In genomic region chr10:117248700-117249465, GRCh38 we compare ENCODE assay signal across 35 cellular contexts. TPM values are rescaled to one million over a fixed set of nuclear protein-coding genes. Genes with fewer than 3 reads are reported as not detected.
DNase-seq lines count a peak whose midpoint lies in the region; ATAC-seq and TF ChIP-seq lines count a peak whose summit lies in the region.
"Had no signal": no experiment of that assay in that cellular context is flagged by ENCODE, and none has a peak within 500 bp of the region (broad histone marks: within the 10 kb centered on the region; RNA-seq: fewer than 3 reads in every experiment).

No MANE protein-coding gene starts in this region.

- no peak overlapping the region for H3K23ac ChIP-seq in neuronal stem cell (ENCODE audit: low read depth, low read length, poor library complexity)

- ATAC-seq in CD4-positive, alpha-beta T cell (ENCODE audit: poor library complexity): no peak
- ATAC-seq: HCT116; naive thymus-derived CD8-positive, alpha-beta T cell; PC-3 had no signal

- peak overlapping the region; percentile 9 for H3K4me3 Mint-ChIP-seq in CD4-positive, alpha-beta T cell
- no peak overlapping the region for H3K4me3 Mint-ChIP-seq in immature natural killer cell
- H3K4me3 Mint-ChIP-seq: activated naive CD8-positive, alpha-beta T cell had no signal

- WGBS in neuronal stem cell (ENCODE audit: extremely low coverage in 2 of 2, insufficient read length in 2 of 2, insufficient replicate concordance in 1 of 2), 2 donors: no CpG with 5 or more reads among the region's 12 CpGs

- H3K18ac ChIP-seq in neuronal stem cell (ENCODE audit: low read length): no peak overlapping the region

- H4K91ac ChIP-seq in neuronal stem cell (ENCODE audit: low read depth, low read length, poor library complexity): no peak overlapping the region

- POLR2A ChIA-PET in CD4-positive, alpha-beta T cell (lab: Charles Lee): no interaction called here

- no peak overlapping the region for H2BK15ac ChIP-seq in neuronal stem cell (ENCODE audit: low read length)

- H3K36me3 ChIP-seq in KOPT-K1 (ENCODE audit: insufficient read depth, low read length) (peaks cover 19% of the 10 kb centered on the region), endocrine pancreas (ENCODE audit: control insufficient read depth, insufficient read depth, low read length) (no peaks in the 10 kb centered on the region), neuronal stem cell (replicated peaks in 1 of 2; ENCODE audit: control insufficient read depth in 2 of 2, insufficient read depth in 2 of 2, low read length in 2 of 2) (no peaks in the 10 kb centered on the region)
- H3K36me3 ChIP-seq: BLaER1, cardiac muscle cell, lower lobe of right lung, tibial nerve had no signal

- no peak overlapping the region for H3K14ac ChIP-seq in neuronal stem cell (ENCODE audit: low read length)

- H3K4me3 ChIP-seq in endocrine pancreas (ENCODE audit: control insufficient read depth, insufficient read depth, low read length): no peak overlapping the region
- H3K4me3 ChIP-seq in neuronal stem cell (ENCODE audit: low read length in 2 of 2): no peak overlapping the region
- H3K4me3 ChIP-seq: BLaER1, cardiac muscle cell, lower lobe of right lung, tibial nerve had no signal

- H3K9me3 ChIP-seq in CD4-positive, alpha-beta T cell (ENCODE audit: control insufficient read depth, low read length): no peaks in the 10 kb centered on the region
- H3K9me3 ChIP-seq in KOPT-K1 (ENCODE audit: insufficient read depth, low read length, poor library complexity, severe bottlenecking) (no peaks in the 10 kb centered on the region), endocrine pancreas (ENCODE audit: control insufficient read depth, low read length) (no peaks in the 10 kb centered on the region), neuronal stem cell (replicated peaks in 1 of 2; ENCODE audit: control insufficient read depth in 2 of 2, insufficient read depth in 1 of 2, low read depth in 1 of 2, low read length in 2 of 2) (peaks cover 0 to 2% of the 10 kb centered on the region in 2 donors)
- H3K9me3 ChIP-seq: BLaER1, lower lobe of right lung, tibial nerve had no signal

- H3K36me3 Mint-ChIP-seq in CD4-positive, alpha-beta T cell (ENCODE audit: low read depth): no peaks in the 10 kb centered on the region
- no peaks in the 10 kb centered on the region for H3K36me3 Mint-ChIP-seq in immature natural killer cell
- H3K36me3 Mint-ChIP-seq: activated naive CD8-positive, alpha-beta T cell; naive thymus-derived CD8-positive, alpha-beta T cell had no signal

- peak overlapping the region; percentile 45 for H2AFZ ChIP-seq in neuronal stem cell (ENCODE audit: low read length)

- H4K8ac ChIP-seq in neuronal stem cell (ENCODE audit: low read depth, low read length): no peak overlapping the region

- no peak overlapping the region for H2BK5ac ChIP-seq in neuronal stem cell (ENCODE audit: low read length)

- peaks cover 26% of the 10 kb centered on the region for H3K4me1 Mint-ChIP-seq in CD4-positive, alpha-beta T cell (ENCODE audit: low read depth)
- H3K4me1 Mint-ChIP-seq in immature natural killer cell: peaks cover 2 to 8% of the 10 kb centered on the region in 2 donors

- intact Hi-C loops in CD4-positive, alpha-beta T cell (cut with DNase I, micrococcal nuclease): no loop called here

- no peak for DNase-seq in CD4-positive, alpha-beta T cell
- no peak for DNase-seq in neuronal stem cell (ENCODE audit: low spot score)
- DNase-seq in amygdala (lab: John Stamatoyannopoulos, UW): no peak
- no peak for DNase-seq in immature natural killer cell
- DNase-seq in SIG-M5 treated with dmso at 0.1 percent for 504 hours (lab: John Stamatoyannopoulos, UW; ENCODE audit: unreplicated experiment): no peak
- no peak for DNase-seq in OCI-M2 (lab: John Stamatoyannopoulos, UW; ENCODE audit: unreplicated experiment)
- DNase-seq: activated CD4-positive, alpha-beta T cell treated with anti-CD3 and anti-CD28 coated beads for 4 hours; activated CD8-positive, alpha-beta memory T cell treated with anti-CD3 and anti-CD28 coated beads for 24 hours; activated effector memory CD4-positive, alpha-beta T cell treated with Interleukin-2 at 50 U/mL for 16 hours; activated T-cell treated with anti-CD3 and anti-CD28 coated beads for 4 hours; DMS153; head of caudate nucleus; lower lobe of right lung; NCI-H1092; NCI-H187; NCI-H2171; NCI-H510A treated with DMSO at 0.1 percent for 48 hours; PC-3; stimulated activated CD4-positive, alpha-beta T cell treated with anti-CD3 and anti-CD28 coated beads, Interleukin-15, amount 100 ng/mL, for 24 hours; stimulated activated CD4-positive, alpha-beta T cell treated with anti-CD3 and anti-CD28 coated beads, Interleukin-4, amount 100 ng/mL, for 4 hours had no signal

- no peak overlapping the region for H3K27ac Mint-ChIP-seq in CD4-positive, alpha-beta T cell
- no peak overlapping the region for H3K27ac Mint-ChIP-seq in immature natural killer cell
- H3K27ac Mint-ChIP-seq: activated naive CD8-positive, alpha-beta T cell had no signal

- H3K4me1 ChIP-seq in endocrine pancreas (ENCODE audit: control insufficient read depth, insufficient read depth, low read length): peaks cover 10% of the 10 kb centered on the region
- H3K4me1 ChIP-seq in neuronal stem cell (ENCODE audit: control insufficient read depth in 2 of 2, insufficient read depth in 1 of 2, low read depth in 1 of 2, low read length in 2 of 2): peaks cover 3 to 9% of the 10 kb centered on the region in 2 donors
- H3K4me1 ChIP-seq: BLaER1, lower lobe of right lung, tibial nerve had no signal

- H3K27me3 Mint-ChIP-seq in CD4-positive, alpha-beta T cell: peaks cover 31% of the 10 kb centered on the region
- H3K27me3 Mint-ChIP-seq in immature natural killer cell (ENCODE audit: low read depth in 3 of 3): peaks cover 11 to 15% (median 12%) of the 10 kb centered on the region in 3 donors

- H2AK5ac ChIP-seq in neuronal stem cell (ENCODE audit: low read depth, low read length): no peak overlapping the region

- CTCF ChIA-PET in CD4-positive, alpha-beta T cell (lab: Charles Lee): no interaction called here

- peak overlapping the region; percentile 30 for H3K9ac ChIP-seq in endocrine pancreas (ENCODE audit: control insufficient read depth, insufficient read depth, low read length)
- no peak overlapping the region for H3K9ac ChIP-seq in neuronal stem cell (ENCODE audit: low read depth, low read length, poor library complexity)
- H3K9ac ChIP-seq: BLaER1 had no signal

- no peak overlapping the region for H3K27ac ChIP-seq in CD4-positive, alpha-beta T cell (ENCODE audit: low read depth, low read length)
- H3K27ac ChIP-seq in KOPT-K1 (ENCODE audit: low read depth, low read length, poor library complexity, severe bottlenecking): peak overlapping the region; percentile 92
- H3K27ac ChIP-seq in neuronal stem cell (replicated peaks; ENCODE audit: low read length): no peak overlapping the region
- H3K27ac ChIP-seq: BLaER1, cardiac muscle cell, lower lobe of right lung, tibial nerve, VCaP had no signal

- H3K27me3 ChIP-seq in CD4-positive, alpha-beta T cell (ENCODE audit: control insufficient read depth, insufficient read depth, low read length): peaks cover 4% of the 10 kb centered on the region
- no peaks in the 10 kb centered on the region for H3K27me3 ChIP-seq in endocrine pancreas (ENCODE audit: control insufficient read depth, insufficient read depth, low read length)
- H3K27me3 ChIP-seq in neuronal stem cell (ENCODE audit: control insufficient read depth in 3 of 3, insufficient read depth in 3 of 3, low read depth in 1 of 3, low read length in 3 of 3): peaks cover 0 to 80% (median 0%) of the 10 kb centered on the region in 3 experiments

- no peak overlapping the region for H2BK120ac ChIP-seq in neuronal stem cell (ENCODE audit: low read depth, low read length)

- no peaks in the 10 kb centered on the region for H3K9me3 Mint-ChIP-seq in CD4-positive, alpha-beta T cell
- peaks cover 0 to under 1% (median 0%) of the 10 kb centered on the region in 6 donors for H3K9me3 Mint-ChIP-seq in immature natural killer cell
- H3K9me3 Mint-ChIP-seq: naive thymus-derived CD8-positive, alpha-beta T cell had no signal

- no peak overlapping the region for H3K4ac ChIP-seq in neuronal stem cell (ENCODE audit: low read length)

- H3K4me2 ChIP-seq in neuronal stem cell (ENCODE audit: insufficient read depth, low read length, poor library complexity, severe bottlenecking): no peak overlapping the region
- H3K4me2 ChIP-seq: BLaER1 had no signal

- H2BK12ac ChIP-seq in neuronal stem cell (ENCODE audit: low read length): no peak overlapping the region

- no peaks in the 10 kb centered on the region for H3K79me1 ChIP-seq in neuronal stem cell (ENCODE audit: low read depth, low read length)

- TF ChIP-seq CTCF in CD4-positive, alpha-beta T cell (IDR thresholded peaks at IDR 0.05): no peak

RNA-seq across cellular contexts. Expression of gene SLC18A2, which starts 8.0 kb away (rescaled TPM):
- 1 to 10 TPM in 1 of 2 experiments, under 1 TPM in 1; 0.92 to 1.2 TPM for total RNA-seq in CD4-positive, alpha-beta T cell
- polyA plus RNA-seq in neuronal stem cell (2013, experiment 1 of 2): 0.67 TPM
- polyA plus RNA-seq in neuronal stem cell (2013, experiment 2 of 2): 0.72 TPM
- polyA plus RNA-seq in immature natural killer cell: under 1 TPM in 1 of 3 donors, not detected in 2; 0.41 TPM
- total RNA-seq: M059J; naive thymus-derived CD8-positive, alpha-beta T cell; PC-3; pulmonary artery endothelial cell had no signal
- polyA plus RNA-seq: keratinocyte had no signal

RNA-seq across cellular contexts. Expression of gene KCNK18, which starts 51.6 kb away (rescaled TPM):
- not detected for total RNA-seq in CD4-positive, alpha-beta T cell
- polyA plus RNA-seq in neuronal stem cell (2013, experiment 1 of 2): not detected
- polyA plus RNA-seq in neuronal stem cell (2013, experiment 2 of 2): not detected
- not detected for polyA plus RNA-seq in immature natural killer cell
- total RNA-seq: aorta; cardiac muscle cell; lower lobe of right lung; M059J; naive thymus-derived CD8-positive, alpha-beta T cell; omental fat pad; PC-3; pulmonary artery endothelial cell; T-helper 2 cell treated with Interferon-gamma antibody and Interleukin-4, amounts not matched to agents 100 ng/mL and 5 ng/mL, for 36 hours; tibial nerve had no signal
- polyA plus RNA-seq: aorta; cardiac muscle cell; keratinocyte; naive thymus-derived CD8-positive, alpha-beta T cell had no signal
